17 cellular contexts compared by ENCODE assay signal in genomic region chr9:28134577-28134976, GRCh38.
DNase-seq lines count a peak whose midpoint lies in the region; ATAC-seq, FAIRE-seq and TF ChIP-seq lines count a peak whose summit lies in the region.
"Had no signal": no experiment of that assay in that cellular context is flagged by ENCODE, and none has a peak within 500 bp of the region (broad histone marks: within the 10 kb centered on the region; RNA-seq: fewer than 3 reads in every experiment).

No MANE protein-coding gene starts in this region.

- H3K4me3 ChIP-seq in A673 (ENCODE audit: low read depth, low read length, poor library complexity, severe bottlenecking) (no peak overlapping the region), endothelial cell of umbilical vein (replicated peaks in 1 of 3; ENCODE audit: insufficient read depth in 1 of 3, low read depth in 1 of 3, low read length in 3 of 3) (no peak overlapping the region), ascending aorta (no peak overlapping the region)
- H3K4me3 ChIP-seq: A549, PC-9 had no signal

- H3K9ac ChIP-seq in endothelial cell of umbilical vein (replicated peaks; ENCODE audit: extremely low read depth, insufficient read depth, low read length) = no peak overlapping the region

- peak in 2 of 3 experiments; percentile 10 to 56 for DNase-seq in NCI-H1417 (lab: John Stamatoyannopoulos, UW)
- DNase-seq in NCI-H1417 treated with DMSO at 0.1 percent for 48 hours (lab: John Stamatoyannopoulos, UW) = no peak
- DNase-seq in A673 (ENCODE audit: low spot score) = peak; percentile 22
- peak; percentile 83 for DNase-seq in NCI-H748 (lab: John Stamatoyannopoulos, UW; ENCODE audit: unreplicated experiment)
- peak; percentile 22 for DNase-seq in endothelial cell of umbilical vein (ENCODE audit: low read depth, low spot score)
- no peak for DNase-seq in activated naive CD4-positive, alpha-beta T cell (lab: John Stamatoyannopoulos, UW)
- no peak for DNase-seq in ascending aorta (ENCODE audit: low spot score in 2 of 2)
- DNase-seq: EL, GOT3, KBM-7, NCI-H1092, NCI-H2107, NCI-H446 treated with DMSO at 0.1 percent for 48 hours, PC-9, T-helper 17 cell had no signal

- no peak for FAIRE-seq in endothelial cell of umbilical vein (lab: Jason Lieb, UNC)
- FAIRE-seq: A549 had no signal

- BruUV-seq in A673 (replicated peaks; lab: Mats Ljungman, UMichigan) (no TSS peak), endothelial cell of umbilical vein (replicated peaks; lab: Mats Ljungman, UMichigan) (no TSS peak)

- H3K27ac ChIP-seq in A673 (ENCODE audit: low read depth, low read length, poor library complexity, severe bottlenecking) = no peak overlapping the region
- H3K27ac ChIP-seq in endothelial cell of umbilical vein (ENCODE audit: insufficient read depth, low read depth, low read length) = peak overlapping the region; percentile 37
- H3K27ac ChIP-seq in ascending aorta = no peak overlapping the region
- H3K27ac ChIP-seq: A549, PC-9 had no signal

- no peak for TF ChIP-seq POLR2A in endothelial cell of umbilical vein (IDR thresholded peaks at IDR 0.05; ENCODE audit: low read depth, low read length)

- CTCF ChIA-PET in A673 (lab: Charles Lee) (no interaction called here), endothelial cell of umbilical vein (lab: Charles Lee) (no interaction called here)

- H3K79me2 ChIP-seq in endothelial cell of umbilical vein (ENCODE audit: control insufficient read depth, insufficient read depth, low read length) = no peaks in the 10 kb centered on the region

- H3K4me2 ChIP-seq in endothelial cell of umbilical vein (ENCODE audit: insufficient read depth, low read length) = peak overlapping the region; percentile 31
- H3K4me2 ChIP-seq: A549, PC-9 had no signal

- POLR2A ChIA-PET in A673 (lab: Charles Lee; ENCODE audit: low non-redundant PET) (no interaction called here), endothelial cell of umbilical vein (lab: Charles Lee) (no interaction called here)

- dilution Hi-C loops in endothelial cell of umbilical vein (cut with MboI; ENCODE audit: extremely low pct_ligation_motif_present, low sequenced_read_pairs) = no loop called here

- H3K36me3 ChIP-seq in A673 (ENCODE audit: insufficient read depth, low read length, poor library complexity, severe bottlenecking) (no peaks in the 10 kb centered on the region), endothelial cell of umbilical vein (ENCODE audit: control insufficient read depth in 2 of 2, extremely low read depth in 1 of 2, insufficient read depth in 2 of 2, low read length in 2 of 2) (no peaks in the 10 kb centered on the region), ascending aorta (no peaks in the 10 kb centered on the region)

- H4K20me1 ChIP-seq in endothelial cell of umbilical vein (replicated peaks; ENCODE audit: control insufficient read depth, extremely low read depth, insufficient read depth, low read length) = no peaks in the 10 kb centered on the region

- intact Hi-C loops in A673 (cut with micrococcal nuclease; ENCODE audit: unreplicated experiment) = no loop called here
- intact Hi-C loops in endothelial cell of umbilical vein (cut with micrococcal nuclease) = no loop called here
- intact Hi-C loops in ascending aorta (cut with DNase I) = no loop called here

- peak overlapping the region; percentile 58 for H2AFZ ChIP-seq in endothelial cell of umbilical vein (ENCODE audit: low read depth, low read length)
- H2AFZ ChIP-seq: PC-9 had no signal

- TF ChIP-seq CTCF in A673 (conservative IDR thresholded peaks at IDR 0.05; ENCODE audit: low read depth, low read length) = no peak
- TF ChIP-seq CTCF in endothelial cell of umbilical vein (IDR thresholded peaks at IDR 0.05; ENCODE audit: extremely low read depth in 1 of 2, insufficient read depth in 1 of 2, low read depth in 1 of 2, low read length in 2 of 2) = no peak
- no peak for TF ChIP-seq CTCF in ascending aorta (IDR thresholded peaks at IDR 0.05)

- H3K27me3 ChIP-seq in A673 (replicated peaks; ENCODE audit: insufficient read depth, low read depth, low read length, poor library complexity) (no peaks in the 10 kb centered on the region), endothelial cell of umbilical vein (ENCODE audit: control insufficient read depth in 2 of 2, insufficient read depth in 2 of 2, low read length in 2 of 2) (no peaks in the 10 kb centered on the region), ascending aorta (no peaks in the 10 kb centered on the region)

- no peaks in the 10 kb centered on the region for H3K9me1 ChIP-seq in endothelial cell of umbilical vein (replicated peaks; ENCODE audit: control insufficient read depth, extremely low read depth, insufficient read depth, low read length)

- H3K9me3 ChIP-seq in A673 (ENCODE audit: low read depth, low read length, poor library complexity, severe bottlenecking) = no peaks in the 10 kb centered on the region
- no peaks in the 10 kb centered on the region for H3K9me3 ChIP-seq in endothelial cell of umbilical vein (replicated peaks; ENCODE audit: control insufficient read depth, insufficient read depth, low read length)
- H3K9me3 ChIP-seq in ascending aorta = no peaks in the 10 kb centered on the region
- H3K9me3 ChIP-seq: A549 had no signal

- H3K4me1 ChIP-seq in A673 (ENCODE audit: insufficient read depth, low read length, poor library complexity, severe bottlenecking) = peaks cover 10% of the 10 kb centered on the region
- peaks cover 14% of the 10 kb centered on the region for H3K4me1 ChIP-seq in endothelial cell of umbilical vein (ENCODE audit: control insufficient read depth, extremely low read depth, insufficient read depth, low read length)
- no peaks in the 10 kb centered on the region for H3K4me1 ChIP-seq in ascending aorta
- H3K4me1 ChIP-seq: A549 had no signal

- ATAC-seq in HG02798 (IDR thresholded peaks at IDR 0.05; ENCODE audit: poor library complexity, unreplicated experiment) = no peak
- ATAC-seq: A549, T-helper 17 cell had no signal

TF ChIP-seq in endothelial cell of umbilical vein, 7 proteins besides CTCF, POLR2A, EP300 and RAD21:
- no peak for TF ChIP-seq POLR2AphosphoS5 (IDR thresholded peaks at IDR 0.05; ENCODE audit: insufficient read depth, low read depth, low read length)
- no peak for TF ChIP-seq GATA2 (IDR thresholded peaks at IDR 0.05; ENCODE audit: insufficient read depth, insufficient read length, low read depth, low read length)
- TF ChIP-seq JUN (IDR thresholded peaks at IDR 0.05; ENCODE audit: borderline replicate concordance, insufficient read depth, insufficient read length, low read depth) = no peak
- no peak for TF ChIP-seq MYC (IDR thresholded peaks at IDR 0.05; ENCODE audit: low read depth, low read length)
- no peak for TF ChIP-seq MAX (IDR thresholded peaks at IDR 0.05; ENCODE audit: insufficient read depth, insufficient read length)
- no peak for TF ChIP-seq EZH2 (IDR thresholded peaks at IDR 0.05; ENCODE audit: borderline replicate concordance, low read depth, low read length, severe bottlenecking)
- TF ChIP-seq FOS (IDR thresholded peaks at IDR 0.05; ENCODE audit: borderline replicate concordance, insufficient read depth, low read length) = no peak

Comparison
In these comparisons a context has a peak if more than half of its experiments do, and no peak if none do; other contexts are left out.
1. DNase-seq: peak in NCI-H1417 (2 of 3), A673 (single experiment), NCI-H748 (single experiment) and endothelial cell of umbilical vein (single experiment); none in NCI-H1417 treated with DMSO at 0.1 percent for 48 hours (single experiment), activated naive CD4-positive, alpha-beta T cell (0 of 4) and ascending aorta (0 of 2).